ENCODE assay signal across 8 cellular contexts in the genomic region with DNA sequence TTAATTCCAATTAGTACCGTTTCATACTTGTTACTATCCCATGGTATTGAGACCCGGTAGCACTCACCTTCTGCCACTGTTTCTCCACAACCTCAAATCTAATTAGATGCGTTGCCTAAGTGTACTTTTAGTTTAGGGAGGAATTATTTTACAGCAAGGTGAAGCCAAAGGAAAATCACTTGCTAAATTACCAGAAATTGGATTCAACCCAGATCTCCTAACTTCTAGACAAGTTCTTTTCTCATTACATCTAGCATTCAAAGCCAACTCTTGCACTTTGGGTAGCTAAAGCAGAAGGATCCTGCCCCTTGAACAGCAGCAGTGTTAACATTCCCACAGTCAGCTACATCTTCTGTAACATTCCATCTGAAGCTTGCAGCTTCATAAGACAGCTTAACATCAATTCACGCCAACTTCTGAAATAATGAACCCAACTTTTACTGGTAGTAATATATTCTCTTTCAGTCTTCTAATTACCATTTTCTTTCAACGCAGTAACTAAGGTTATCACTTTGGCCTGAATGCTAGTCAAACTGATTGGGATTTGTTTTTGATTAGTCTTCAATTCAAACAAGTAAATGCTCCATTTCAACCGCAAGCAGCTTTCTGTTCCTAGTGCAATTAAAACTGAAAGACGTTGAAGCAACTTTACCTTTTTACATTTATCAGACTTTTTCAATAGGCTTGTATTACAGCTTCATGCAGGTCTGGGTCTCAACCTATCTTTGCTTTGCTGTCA. TPM values are rescaled to one million over a fixed set of nuclear protein-coding genes. Genes with fewer than 3 reads are reported as not detected.
A peak's percentile ranks its signal among the peaks of the same experiment; 100 is the strongest.
DNase-seq lines count a peak whose midpoint lies in the region; ATAC-seq and TF ChIP-seq lines count a peak whose summit lies in the region.

No MANE protein-coding gene starts in this region.

- POLR2A ChIA-PET in A673 (lab: Charles Lee; ENCODE audit: low non-redundant PET), result no interaction called here

- no peaks in the 10 kb centered on the region for H3K27me3 ChIP-seq in A673 (replicated peaks; ENCODE audit: insufficient read depth, low read depth, low read length, poor library complexity)
- H3K27me3 ChIP-seq in SU-DHL-6 (ENCODE audit: low read length), result no peaks in the 10 kb centered on the region
- H3K27me3 ChIP-seq in psoas muscle (ENCODE audit: insufficient read depth in 3 of 3, low read length in 2 of 3), result no peaks in the 10 kb centered on the region

- DNase-seq in A673 (ENCODE audit: low spot score) (no peak), fibroblast of peridontal ligament (ENCODE audit: extremely low read depth) (peak; percentile 50), psoas muscle (no peak), cortex of kidney (lab: John Stamatoyannopoulos, UW) (no peak)
- DNase-seq in activated CD4-positive, CD25-positive, alpha-beta regulatory T cell (lab: John Stamatoyannopoulos, UW), result no peak

- H3K4me2 ChIP-seq in SU-DHL-6 (ENCODE audit: low read depth, low read length, poor library complexity, severe bottlenecking), result peak overlapping the region; percentile 75

- intact Hi-C loops in A673 (cut with micrococcal nuclease; ENCODE audit: unreplicated experiment), result no loop called here
- intact Hi-C loops in psoas muscle (cut with DNase I), result loop anchor here (1.0 to 10.0 kb wide), 4 partner anchors 8 to 517 kb away; a partner anchor contains a TSS

- ATAC-seq in GM19395 (IDR thresholded peaks at IDR 0.05; ENCODE audit: unreplicated experiment) (peak; percentile 7), psoas muscle (no peak), HG02938 (IDR thresholded peaks at IDR 0.05; ENCODE audit: unreplicated experiment) (no peak)

- CTCF ChIA-PET in A673 (lab: Charles Lee), result no interaction called here

- WGBS in psoas muscle, 3 donors, result 26 to 28% (median 28%) methylated on average over 7 of the region's 7 CpGs

- no peaks in the 10 kb centered on the region for H3K4me1 ChIP-seq in A673 (ENCODE audit: insufficient read depth, low read length, poor library complexity, severe bottlenecking)
- H3K4me1 ChIP-seq in psoas muscle, result peaks cover 26% of the 10 kb centered on the region

- peaks cover 40% of the 10 kb centered on the region for H3K79me2 ChIP-seq in SU-DHL-6 (ENCODE audit: insufficient read depth, low read length)

- peak overlapping the region; percentile 88 for H3K27ac ChIP-seq in A673 (ENCODE audit: low read depth, low read length, poor library complexity, severe bottlenecking)
- peak overlapping the region; percentile 68 for H3K27ac ChIP-seq in SU-DHL-6 (ENCODE audit: low read depth, low read length)
- H3K27ac ChIP-seq in psoas muscle, result peak overlapping the region; percentile 86

- no TSS peak for BruUV-seq in A673 (replicated peaks; lab: Mats Ljungman, UMichigan)

- H3K9me2 ChIP-seq in SU-DHL-6 (replicated peaks; ENCODE audit: insufficient read depth, low read length), result no peaks in the 10 kb centered on the region

- H3K4me3 ChIP-seq in A673 (ENCODE audit: low read depth, low read length, poor library complexity, severe bottlenecking), result peak overlapping the region; percentile 82
- peak overlapping the region; percentile 50 for H3K4me3 ChIP-seq in SU-DHL-6 (ENCODE audit: insufficient read depth, low read length, poor library complexity, severe bottlenecking)
- H3K4me3 ChIP-seq in psoas muscle, result peak overlapping the region; percentile 66

- peaks cover 22% of the 10 kb centered on the region for H3K36me3 ChIP-seq in A673 (ENCODE audit: insufficient read depth, low read length, poor library complexity, severe bottlenecking)
- H3K36me3 ChIP-seq in SU-DHL-6 (ENCODE audit: low read length), result 0 out of 2 replicates have a peak, but pooled peaks cover 3% of the 10 kb centered on the region
- H3K36me3 ChIP-seq in psoas muscle (ENCODE audit: insufficient read depth in 1 of 2, low read depth in 1 of 2), result peaks cover 5 to 43% of the 10 kb centered on the region in 2 donors

- no peaks in the 10 kb centered on the region for H4K20me1 ChIP-seq in SU-DHL-6 (ENCODE audit: low read depth, low read length)

- H3K9me3 ChIP-seq in A673 (ENCODE audit: low read depth, low read length, poor library complexity, severe bottlenecking) (no peaks in the 10 kb centered on the region), SU-DHL-6 (ENCODE audit: insufficient read depth, low read length) (no peaks in the 10 kb centered on the region), psoas muscle (no peaks in the 10 kb centered on the region)

- no peak overlapping the region for H2AFZ ChIP-seq in SU-DHL-6 (ENCODE audit: low read depth, low read length, severe bottlenecking)

- TF ChIP-seq CTCF in A673 (conservative IDR thresholded peaks at IDR 0.05; ENCODE audit: low read depth, low read length), result no peak
- no peak for TF ChIP-seq CTCF in SU-DHL-6 (IDR thresholded peaks at IDR 0.05; ENCODE audit: insufficient read depth, low read length, poor library complexity, severe bottlenecking)
- TF ChIP-seq CTCF in psoas muscle (IDR thresholded peaks at IDR 0.05), result no peak

- peak overlapping the region; percentile 88 for H3K9ac ChIP-seq in SU-DHL-6 (ENCODE audit: low read length)

- peaks cover 27% of the 10 kb centered on the region; the same call in 1 of the 2 replicates for H3F3A ChIP-seq in SU-DHL-6 (ENCODE audit: insufficient read depth)

RNA-seq across cellular contexts. Expression of a gene that starts 0.9 kb away (rescaled TPM):
- total RNA-seq in A673 (2021) (96.9 and 98.2 TPM in 2 replicates), psoas muscle (100 to 1,000 TPM in 3 of 4 donors, 10 to 100 TPM in 1; 94.6 to 117 (median 106) TPM)
- polyA plus RNA-seq in psoas muscle, result 100 to 1,000 TPM in 1 of 3 donors, 10 to 100 TPM in 2; 77.7 to 120 (median 98.0) TPM

RNA-seq across cellular contexts. Expression of a gene that starts 8.6 kb away (rescaled TPM):
- 3.8 and 4.2 TPM in 2 replicates for total RNA-seq in A673 (2021)
- 10 to 100 TPM in 1 of 4 donors, 1 to 10 TPM in 3; 7.3 to 10.2 (median 7.8) TPM for total RNA-seq in psoas muscle
- polyA plus RNA-seq in psoas muscle, result 1 to 10 TPM; 3.4 to 8.4 (median 5.6) TPM
